In the genomic region with DNA sequence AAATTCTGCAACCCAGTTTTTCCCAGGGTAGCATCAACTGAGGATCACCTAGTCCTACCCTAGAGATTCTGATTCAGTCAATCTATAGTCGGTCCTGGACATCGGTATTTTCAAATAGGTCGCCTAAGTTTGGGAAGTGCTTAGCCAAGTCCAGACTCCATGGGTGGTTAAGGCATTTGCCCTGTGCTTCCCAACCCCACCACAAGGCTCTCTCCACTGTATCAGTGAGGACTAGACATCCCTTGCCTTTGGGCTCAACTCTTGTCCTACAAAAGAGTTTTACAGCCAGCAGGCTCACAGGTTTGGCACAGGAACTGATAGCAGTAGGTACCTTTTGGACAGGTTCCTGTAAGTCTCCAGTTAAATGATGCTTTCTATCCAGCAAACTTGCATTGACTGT, we compare ENCODE assay signal across 1 cellular context.
TF ChIP-seq lines count a peak whose summit lies in the region.

No MANE protein-coding gene starts in this region.

TF ChIP-seq in K562, 482 proteins besides CTCF, POLR2A, EP300 and RAD21:
- TF ChIP-seq ZNF224 (CRISPR knock-in tag; IDR thresholded peaks at IDR 0.05), result no peak
- no peak for TF ChIP-seq GATA2 (CRISPR knock-in tag; IDR thresholded peaks at IDR 0.05)
- no peak for TF ChIP-seq CBFA2T2 (conservative IDR thresholded peaks at IDR 0.05)
- no peak for TF ChIP-seq FOXK2 (conservative IDR thresholded peaks at IDR 0.05 in 1 of 2, IDR thresholded peaks at IDR 0.05 in 1 of 2; ENCODE audit: low read depth in 2 of 2)
- no peak for TF ChIP-seq CHD4 (IDR thresholded peaks at IDR 0.05; ENCODE audit: insufficient read depth, insufficient replicate concordance, low read depth, low read length, poor library complexity, severe bottlenecking)
- TF ChIP-seq SMAD4 (CRISPR knock-in tag; conservative IDR thresholded peaks at IDR 0.05), result no peak
- no peak for TF ChIP-seq CHD1 (IDR thresholded peaks at IDR 0.05; ENCODE audit: low read length)
- TF ChIP-seq TAF1 (IDR thresholded peaks at IDR 0.05; ENCODE audit: control insufficient read depth, extremely low read depth, insufficient read depth, low read length, severe bottlenecking), result no peak
- no peak for TF ChIP-seq NFRKB (IDR thresholded peaks at IDR 0.05; ENCODE audit: low read depth)
- no peak for TF ChIP-seq HDGF (IDR thresholded peaks at IDR 0.05)
- TF ChIP-seq, protein P1, sequence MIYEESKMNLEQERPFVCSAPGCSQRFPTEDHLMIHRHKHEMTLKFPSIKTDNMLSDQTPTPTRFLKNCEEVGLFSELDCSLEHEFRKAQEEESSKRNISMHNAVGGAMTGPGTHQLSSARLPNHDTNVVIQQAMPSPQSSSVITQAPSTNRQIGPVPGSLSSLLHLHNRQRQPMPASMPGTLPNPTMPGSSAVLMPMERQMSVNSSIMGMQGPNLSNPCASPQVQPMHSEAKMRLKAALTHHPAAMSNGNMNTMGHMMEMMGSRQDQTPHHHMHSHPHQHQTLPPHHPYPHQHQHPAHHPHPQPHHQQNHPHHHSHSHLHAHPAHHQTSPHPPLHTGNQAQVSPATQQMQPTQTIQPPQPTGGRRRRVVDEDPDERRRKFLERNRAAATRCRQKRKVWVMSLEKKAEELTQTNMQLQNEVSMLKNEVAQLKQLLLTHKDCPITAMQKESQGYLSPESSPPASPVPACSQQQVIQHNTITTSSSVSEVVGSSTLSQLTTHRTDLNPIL (CRISPR knock-in tag; IDR thresholded peaks at IDR 0.05), result no peak
- TF ChIP-seq NCOA4 (IDR thresholded peaks at IDR 0.05; ENCODE audit: partially characterized antibody), result no peak
- TF ChIP-seq, protein P2, sequence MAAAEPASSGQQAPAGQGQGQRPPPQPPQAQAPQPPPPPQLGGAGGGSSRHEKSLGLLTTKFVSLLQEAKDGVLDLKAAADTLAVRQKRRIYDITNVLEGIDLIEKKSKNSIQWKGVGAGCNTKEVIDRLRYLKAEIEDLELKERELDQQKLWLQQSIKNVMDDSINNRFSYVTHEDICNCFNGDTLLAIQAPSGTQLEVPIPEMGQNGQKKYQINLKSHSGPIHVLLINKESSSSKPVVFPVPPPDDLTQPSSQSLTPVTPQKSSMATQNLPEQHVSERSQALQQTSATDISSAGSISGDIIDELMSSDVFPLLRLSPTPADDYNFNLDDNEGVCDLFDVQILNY (CRISPR knock-in tag; IDR thresholded peaks at IDR 0.05), result no peak
- no peak for TF ChIP-seq SMARCC2 (IDR thresholded peaks at IDR 0.05; ENCODE audit: low read depth)
- TF ChIP-seq XRCC5 (IDR thresholded peaks at IDR 0.05; ENCODE audit: low read depth, low read length), result no peak
- TF ChIP-seq HNRNPUL1 (IDR thresholded peaks at IDR 0.05; ENCODE audit: low read length), result no peak
- TF ChIP-seq RB1 (IDR thresholded peaks at IDR 0.05; ENCODE audit: low read depth), result no peak
- TF ChIP-seq, protein P3, sequence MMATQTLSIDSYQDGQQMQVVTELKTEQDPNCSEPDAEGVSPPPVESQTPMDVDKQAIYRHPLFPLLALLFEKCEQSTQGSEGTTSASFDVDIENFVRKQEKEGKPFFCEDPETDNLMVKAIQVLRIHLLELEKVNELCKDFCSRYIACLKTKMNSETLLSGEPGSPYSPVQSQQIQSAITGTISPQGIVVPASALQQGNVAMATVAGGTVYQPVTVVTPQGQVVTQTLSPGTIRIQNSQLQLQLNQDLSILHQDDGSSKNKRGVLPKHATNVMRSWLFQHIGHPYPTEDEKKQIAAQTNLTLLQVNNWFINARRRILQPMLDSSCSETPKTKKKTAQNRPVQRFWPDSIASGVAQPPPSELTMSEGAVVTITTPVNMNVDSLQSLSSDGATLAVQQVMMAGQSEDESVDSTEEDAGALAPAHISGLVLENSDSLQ (IDR thresholded peaks at IDR 0.05), result no peak
- TF ChIP-seq ZZZ3 (IDR thresholded peaks at IDR 0.05), result no peak
- no peak for TF ChIP-seq HNRNPK (IDR thresholded peaks at IDR 0.05; ENCODE audit: low read depth, low read length, poor library complexity, severe bottlenecking)
